In genomic region chr16:3879258-3879886, GRCh38 we compare ENCODE assay signal across 1 cellular context.
TF ChIP-seq lines count a peak whose summit lies in the region.

No MANE protein-coding gene starts in this region.

TF ChIP-seq in HEK293T, 16 proteins besides CTCF, POLR2A, EP300 and RAD21 (continued from another document):
- TF ChIP-seq PKNOX1 (IDR thresholded peaks at IDR 0.05) (no peak), SUZ12 (IDR thresholded peaks at IDR 0.05) (no peak), ZNF384 (IDR thresholded peaks at IDR 0.05) (no peak)
TF ChIP-seq in HEK293T: peak in this region for 0.
